Comparison of ENCODE assay signal across 8 cellular contexts in the genomic region with DNA sequence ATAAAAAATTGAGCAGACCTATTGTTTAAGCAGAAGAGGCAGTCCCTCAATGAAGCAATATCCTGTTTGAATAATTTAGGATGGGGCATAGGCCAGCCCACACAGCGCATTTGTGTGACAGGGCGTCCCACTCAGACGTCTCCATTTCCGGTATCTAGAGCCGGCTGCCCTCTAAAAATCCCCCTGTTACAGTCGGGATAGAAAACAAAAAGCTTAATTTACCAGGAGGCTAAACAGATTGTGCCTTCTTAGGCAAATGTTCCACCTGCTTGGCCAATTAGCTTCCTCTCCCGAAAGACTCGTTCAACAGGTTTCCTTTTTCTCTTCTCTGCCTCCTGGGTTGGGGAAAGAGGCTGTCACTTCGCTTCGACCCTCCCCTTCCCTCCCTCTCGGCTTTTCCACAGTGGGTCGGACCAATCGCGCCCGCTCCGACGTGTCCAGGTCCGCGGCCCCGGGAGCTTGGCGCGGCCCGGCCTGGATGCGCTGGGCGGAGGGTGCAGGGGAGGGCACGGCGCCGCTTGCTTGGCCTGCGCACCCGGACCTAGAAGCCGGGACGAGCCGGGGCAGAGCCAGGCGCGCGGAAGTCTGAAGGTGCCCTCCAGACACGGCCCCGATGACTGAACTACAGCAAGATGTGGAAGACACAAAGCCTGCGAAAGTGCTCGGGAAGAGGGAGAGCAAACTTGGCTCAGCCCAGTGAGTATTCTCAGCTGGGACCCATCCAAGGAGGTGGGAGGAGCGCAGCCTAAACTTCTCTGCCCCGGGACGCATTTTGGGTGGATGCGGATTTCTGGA. TPM values are rescaled to one million over a fixed set of nuclear protein-coding genes. Genes with fewer than 3 reads are reported as not detected.
A peak's percentile ranks its signal among the peaks of the same experiment; 100 is the strongest.
DNase-seq lines count a peak whose midpoint lies in the region; ATAC-seq and TF ChIP-seq lines count a peak whose summit lies in the region.

A gene with protein sequence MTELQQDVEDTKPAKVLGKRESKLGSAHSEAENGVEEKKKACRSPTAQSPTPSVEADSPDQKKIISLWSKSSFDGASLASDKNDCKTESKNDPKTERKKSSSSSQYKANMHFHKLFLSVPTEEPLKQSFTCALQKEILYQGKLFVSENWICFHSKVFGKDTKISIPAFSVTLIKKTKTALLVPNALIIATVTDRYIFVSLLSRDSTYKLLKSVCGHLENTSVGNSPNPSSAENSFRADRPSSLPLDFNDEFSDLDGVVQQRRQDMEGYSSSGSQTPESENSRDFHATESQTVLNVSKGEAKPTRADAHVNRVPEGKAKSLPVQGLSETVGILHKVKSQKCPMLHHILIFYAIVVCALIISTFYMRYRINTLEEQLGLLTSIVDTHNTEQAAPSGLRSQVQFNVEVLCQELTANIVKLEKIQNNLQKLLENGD (plus strand): TSS at position 416 of the 795 bp plus-strand sequence. CDS start 198 bp downstream, at position 614.

- peak within 1 kb of the TSS; percentile 37 for H3K27ac ChIP-seq in A673 (ENCODE audit: low read depth, low read length, poor library complexity, severe bottlenecking)

- peak within 1 kb of the TSS; percentile 94 for H3K27ac Mint-ChIP-seq in endothelial cell (ENCODE audit: unreplicated experiment)

- H3K27me3 ChIP-seq in A673 (replicated peaks; ENCODE audit: insufficient read depth, low read depth, low read length, poor library complexity), result no peaks in the 10 kb centered on the region

- POLR2A ChIA-PET in A673 (lab: Charles Lee; ENCODE audit: low non-redundant PET), result interaction anchor here (0.5 kb wide), 1 partner anchor 340 kb away, joined by 3 read pairs; no protein-coding TSS in a partner anchor

- peak within 1 kb of the TSS; percentile 56 for H3K4me3 ChIP-seq in A673 (ENCODE audit: low read depth, low read length, poor library complexity, severe bottlenecking)

- H3K4me1 ChIP-seq in A673 (ENCODE audit: insufficient read depth, low read length, poor library complexity, severe bottlenecking), result no peaks in the 10 kb centered on the region

- DNase-seq in A673 (ENCODE audit: low spot score), result peak; percentile 74
- DNase-seq in NCI-H748 treated with DMSO at 0.1 percent for 48 hours (lab: John Stamatoyannopoulos, UW), result peak; percentile 82
- DNase-seq in activated CD8-positive, alpha-beta memory T cell treated with anti-CD3 and anti-CD28 coated beads, Interleukin-2, amount 50 U/mL, for 4 hours, result peak; percentile 59
- DNase-seq in endothelial cell (ENCODE audit: low spot score), result peak; percentile 84
- peak; percentile 94 for DNase-seq in mesenteric fat pad (ENCODE audit: low spot score)
- DNase-seq in stimulated activated CD8-positive, alpha-beta memory T cell treated with anti-CD3 and anti-CD28 coated beads, Interleukin-15, amount 100 ng/mL, for 24 hours (ENCODE audit: low read depth), result peak; percentile 18

- peak; percentile 80 for ATAC-seq in GM18873 (IDR thresholded peaks at IDR 0.05; ENCODE audit: low FRiP score, unreplicated experiment)
- ATAC-seq in HG03135 (IDR thresholded peaks at IDR 0.05; ENCODE audit: unreplicated experiment), result peak; percentile 93

- CTCF ChIA-PET in A673 (lab: Charles Lee), result no interaction called here

- no peaks in the 10 kb centered on the region for H3K27me3 Mint-ChIP-seq in endothelial cell (ENCODE audit: unreplicated experiment)

- no peaks in the 10 kb centered on the region for H3K36me3 ChIP-seq in A673 (ENCODE audit: insufficient read depth, low read length, poor library complexity, severe bottlenecking)

- no peaks in the 10 kb centered on the region for H3K9me3 Mint-ChIP-seq in endothelial cell (ENCODE audit: unreplicated experiment)

- H3K36me3 Mint-ChIP-seq in endothelial cell (ENCODE audit: low read depth, unreplicated experiment), result no peaks in the 10 kb centered on the region

- TF ChIP-seq CTCF in A673 (conservative IDR thresholded peaks at IDR 0.05; ENCODE audit: low read depth, low read length), result no peak
- TF ChIP-seq CTCF in endothelial cell (IDR thresholded peaks at IDR 0.05; ENCODE audit: unreplicated experiment), result no peak

- intact Hi-C loops in A673 (cut with micrococcal nuclease; ENCODE audit: unreplicated experiment), result no loop called here

- H3K4me1 Mint-ChIP-seq in endothelial cell (ENCODE audit: unreplicated experiment), result peaks cover 22% of the 10 kb centered on the region

- H3K4me3 Mint-ChIP-seq in endothelial cell (ENCODE audit: unreplicated experiment), result peak within 1 kb of the TSS; percentile 95

- H3K9me3 ChIP-seq in A673 (ENCODE audit: low read depth, low read length, poor library complexity, severe bottlenecking), result no peaks in the 10 kb centered on the region

- no TSS peak for BruUV-seq in A673 (replicated peaks; lab: Mats Ljungman, UMichigan)

RNA-seq across cellular contexts. Expression of the gene that starts here (rescaled TPM):
- 2.1 and 2.6 TPM in 2 replicates for total RNA-seq in A673 (2021)
- total RNA-seq in endothelial cell (ENCODE audit: unreplicated experiment), result 13.4 TPM
- 10.7 TPM for total RNA-seq in mesenteric fat pad

Comparison
In these comparisons a context has a peak if more than half of its experiments do, and no peak if none do; other contexts are left out.
1. Peak in every context shown above with its lines: DNase-seq, ATAC-seq, H3K4me3 ChIP-seq and H3K27ac ChIP-seq.
2. DNase-seq: peak in every context shown above with its lines; median percentile 94 in mesenteric fat pad; 84 in endothelial cell; 82 in NCI-H748 treated with DMSO at 0.1 percent for 48 hours; 74 in A673; 59 in activated CD8-positive, alpha-beta memory T cell treated with anti-CD3 and anti-CD28 coated beads, Interleukin-2, amount 50 U/mL, for 4 hours; 18 in stimulated activated CD8-positive, alpha-beta memory T cell treated with anti-CD3 and anti-CD28 coated beads, Interleukin-15, amount 100 ng/mL, for 24 hours.